2 cellular contexts compared by ENCODE assay signal in genomic region chr6:17001188-17001587, GRCh38.
TF ChIP-seq lines count a peak whose summit lies in the region.

No MANE protein-coding gene starts in this region.

TF ChIP-seq in GM12878, 131 proteins besides CTCF, POLR2A, EP300 and RAD21 (continued from another document):
- no peak for TF ChIP-seq CEBPZ (IDR thresholded peaks at IDR 0.05; ENCODE audit: low read depth, low read length)
- TF ChIP-seq PRDM15 (CRISPR knock-in tag; IDR thresholded peaks at IDR 0.05) = no peak
- TF ChIP-seq JUNB (IDR thresholded peaks at IDR 0.05) = no peak
- TF ChIP-seq NFXL1 (IDR thresholded peaks at IDR 0.05; ENCODE audit: borderline replicate concordance) = no peak
- no peak for TF ChIP-seq FOXM1 (IDR thresholded peaks at IDR 0.05; ENCODE audit: low read depth, low read length)
- TF ChIP-seq EED (IDR thresholded peaks at IDR 0.05; ENCODE audit: low read depth) = no peak
- TF ChIP-seq SREBF1 (IDR thresholded peaks at IDR 0.05; ENCODE audit: low read length) = no peak
- no peak for TF ChIP-seq ZNF24 (IDR thresholded peaks at IDR 0.05)
- TF ChIP-seq BCL3 (IDR thresholded peaks at IDR 0.05; ENCODE audit: borderline replicate concordance, insufficient read depth, low read depth, low read length, poor library complexity, severe bottlenecking) = no peak
- TF ChIP-seq NKRF (conservative IDR thresholded peaks at IDR 0.05) = no peak
- TF ChIP-seq SIN3A (IDR thresholded peaks at IDR 0.05; ENCODE audit: low read depth, low read length) = no peak
- no peak for TF ChIP-seq TARDBP (IDR thresholded peaks at IDR 0.05; ENCODE audit: borderline replicate concordance)
- no peak for TF ChIP-seq SUPT20H (IDR thresholded peaks at IDR 0.05; ENCODE audit: borderline replicate concordance, control insufficient read depth, low read depth, low read length)
- TF ChIP-seq EGR1 (IDR thresholded peaks at IDR 0.05; ENCODE audit: borderline replicate concordance in 1 of 2, low read depth in 2 of 2, low read length in 2 of 2) = no peak
- no peak for TF ChIP-seq CHD1 (IDR thresholded peaks at IDR 0.05; ENCODE audit: low read depth, low read length)
TF ChIP-seq in GM12878: peak in this region for 0.

TF ChIP-seq in WTC11, 78 proteins besides CTCF, POLR2A, EP300 and RAD21 (continued from another document):
- TF ChIP-seq CREM (CRISPR knock-in tag; IDR thresholded peaks at IDR 0.05) (no peak), CBFB (CRISPR knock-in tag; IDR thresholded peaks at IDR 0.05; ENCODE audit: low read depth) (no peak), ZBTB43 (CRISPR knock-in tag; IDR thresholded peaks at IDR 0.05) (no peak), TCF7 (CRISPR knock-in tag; IDR thresholded peaks at IDR 0.05; ENCODE audit: low read depth) (no peak), ZNF232 (CRISPR knock-in tag; IDR thresholded peaks at IDR 0.05) (no peak), ZMAT4 (CRISPR knock-in tag; IDR thresholded peaks at IDR 0.05) (no peak), ZBTB21 (CRISPR knock-in tag; IDR thresholded peaks at IDR 0.05; ENCODE audit: borderline replicate concordance) (no peak), ZNF416 (CRISPR knock-in tag; IDR thresholded peaks at IDR 0.05) (no peak), ATF2 (CRISPR knock-in tag; IDR thresholded peaks at IDR 0.05; ENCODE audit: borderline replicate concordance, low read depth) (no peak), ZNF138 (CRISPR knock-in tag; conservative IDR thresholded peaks at IDR 0.05) (no peak), AFF4 (CRISPR knock-in tag; IDR thresholded peaks at IDR 0.05; ENCODE audit: borderline replicate concordance) (no peak), NFATC4 (CRISPR knock-in tag; IDR thresholded peaks at IDR 0.05) (no peak), MAX (CRISPR knock-in tag; IDR thresholded peaks at IDR 0.05) (no peak), TEAD4 (CRISPR knock-in tag; IDR thresholded peaks at IDR 0.05) (no peak)
